Comparison of ENCODE assay signal across 8 cellular contexts in the genomic region with DNA sequence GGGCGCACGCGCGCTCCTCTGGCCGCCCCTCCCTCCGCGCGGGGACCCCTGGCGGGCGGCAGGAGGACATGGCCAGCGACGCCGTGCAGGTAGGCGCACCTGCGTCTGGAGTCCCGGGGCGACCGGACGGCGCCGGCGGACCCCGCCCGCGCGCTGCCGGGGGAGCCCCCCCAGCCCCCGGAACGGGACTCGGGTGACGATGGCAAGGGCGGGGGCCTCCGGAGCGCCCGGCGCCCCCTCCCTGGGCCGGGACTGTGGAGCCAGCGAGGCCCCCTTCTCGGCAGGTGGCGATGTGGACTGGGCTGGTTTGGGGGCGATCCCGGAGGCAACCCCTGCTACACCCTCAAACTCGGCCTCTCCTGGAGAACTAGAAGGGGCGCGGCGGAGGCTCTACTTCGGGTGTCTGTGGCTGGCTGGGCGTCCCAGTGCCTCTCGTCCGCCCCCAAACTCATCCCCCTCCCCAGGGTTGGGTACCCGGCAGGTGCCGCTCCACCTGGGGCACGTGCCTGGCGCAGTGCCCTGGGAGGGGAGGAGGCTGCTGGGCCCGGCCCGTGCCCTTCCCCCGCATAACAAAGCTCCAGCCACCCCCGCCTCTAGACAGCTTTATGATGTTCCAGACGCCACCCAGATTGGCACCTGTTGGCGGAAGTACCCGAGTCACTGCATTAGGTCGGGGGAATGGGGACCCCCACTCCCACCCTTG. TPM values are rescaled to one million over a fixed set of nuclear protein-coding genes. Genes with fewer than 3 reads are reported as not detected.
DNase-seq lines count a peak whose midpoint lies in the region; ATAC-seq and TF ChIP-seq lines count a peak whose summit lies in the region.

No MANE protein-coding gene starts in this region.

- BruUV-seq in HCT116 (replicated peaks; lab: Mats Ljungman, UMichigan), result no TSS peak

- H2AFZ ChIP-seq in ACC112 (ENCODE audit: low read length, unreplicated experiment), result peak overlapping the region; percentile 85
- no peak overlapping the region for H2AFZ ChIP-seq in HCT116 (ENCODE audit: low read depth, low read length, poor library complexity, severe bottlenecking)

- H3K9ac ChIP-seq in HCT116 (ENCODE audit: low read length), result peak overlapping the region; percentile 80

- H3K4me1 ChIP-seq in ACC112 (ENCODE audit: control insufficient read depth, insufficient read depth, low read length, unreplicated experiment), result peaks cover 9% of the 10 kb centered on the region
- H3K4me1 ChIP-seq in HCT116 (ENCODE audit: control insufficient read depth in 1 of 2, insufficient read depth in 2 of 2, low read length in 2 of 2), result peaks cover 21 to 41% of the 10 kb centered on the region in 2 experiments
- peaks cover 0 to 62% (median 38%) of the 10 kb centered on the region in 12 donors for H3K4me1 ChIP-seq in heart left ventricle
- H3K4me1 ChIP-seq in psoas muscle, result peaks cover 10% of the 10 kb centered on the region

- H3K36me3 ChIP-seq in ACC112 (ENCODE audit: insufficient read depth, low read length) (no peaks in the 10 kb centered on the region), HCT116 (ENCODE audit: control insufficient read depth in 1 of 2, insufficient read depth in 2 of 2, low read length in 2 of 2) (no peaks in the 10 kb centered on the region), heart left ventricle (peaks cover 0 to 19% (median 0%) of the 10 kb centered on the region in 9 donors), psoas muscle (ENCODE audit: insufficient read depth in 1 of 2, low read depth in 1 of 2) (peaks cover 0 to 6% of the 10 kb centered on the region in 2 donors)

- peak overlapping the region; percentile 99 for H3K4me2 ChIP-seq in HCT116 (ENCODE audit: low read length)

- H3K27me3 ChIP-seq in ACC112 (ENCODE audit: insufficient read depth, low read length) (no peaks in the 10 kb centered on the region), HCT116 (ENCODE audit: insufficient read depth, low read length) (no peaks in the 10 kb centered on the region), heart left ventricle (no peaks in the 10 kb centered on the region), psoas muscle (ENCODE audit: insufficient read depth in 3 of 3, low read length in 2 of 3) (no peaks in the 10 kb centered on the region)

- ATAC-seq in HCT116, result peak; percentile 43
- ATAC-seq in heart left ventricle, result peak; percentile 4 to 25 (median 12)
- peak; percentile 12 to 35 (median 24) for ATAC-seq in psoas muscle
- ATAC-seq in GM19397 (IDR thresholded peaks at IDR 0.05; ENCODE audit: unreplicated experiment), result no peak

- CTCF ChIA-PET in HCT116 (lab: Charles Lee), result no interaction called here

- no peak for DNase-seq in HCT116 (ENCODE audit: low read depth, low spot score)
- DNase-seq in NCI-H748 treated with DMSO at 0.1 percent for 48 hours (lab: John Stamatoyannopoulos, UW), result peak; percentile 8
- peak; percentile 51 for DNase-seq in activated naive CD4-positive, alpha-beta T cell treated with Interleukin-2 at 50 U/mL for 16 hours
- peak in 3 of 5 donors; percentile 38 to 69 (median 52) for DNase-seq in heart left ventricle
- DNase-seq in psoas muscle, result no peak
- DNase-seq in GM19240 (ENCODE audit: insufficient read length, low spot score), result no peak

- intact Hi-C loops in HCT116 (cut with micrococcal nuclease) (loop anchor here (10.0 kb wide), 1 partner anchor 51 kb away; no protein-coding TSS in a partner anchor), heart left ventricle (cut with DNase I) (loop anchor here in 4 of 10 donors (2.0 to 5.0 kb wide), 4 partner anchors 15 to 254 kb away; a partner anchor contains a TSS), psoas muscle (cut with DNase I) (no loop called here)

- H3K9me3 ChIP-seq in HCT116 (ENCODE audit: control insufficient read depth in 1 of 2, insufficient read depth in 1 of 2, low read depth in 1 of 2, low read length in 2 of 2) (no peaks in the 10 kb centered on the region), heart left ventricle (no peaks in the 10 kb centered on the region), psoas muscle (no peaks in the 10 kb centered on the region)

- TF ChIP-seq CTCF in HCT116 (IDR thresholded peaks at IDR 0.05 in 2 of 3, conservative IDR thresholded peaks at IDR 0.05 in 1 of 3; ENCODE audit: borderline replicate concordance in 1 of 3, insufficient read depth in 1 of 3, low read depth in 2 of 3, low read length in 2 of 3), result 0 out of 6 replicates have a peak, but pooled peaks of 1 of the 3 experiments have one; percentile 7
- TF ChIP-seq CTCF in heart left ventricle (IDR thresholded peaks at IDR 0.05), result peak in 3 of 12 donors; percentile 3 to 15 (median 6)
- peak; percentile 18 for TF ChIP-seq CTCF in psoas muscle (IDR thresholded peaks at IDR 0.05)

- H3K27ac ChIP-seq in ACC112 (ENCODE audit: low read depth, low read length) (no peak overlapping the region), HCT116 (ENCODE audit: low read depth, low read length) (peak overlapping the region; percentile 95), heart left ventricle (peak overlapping the region; percentile 74 to 98 (median 93)), psoas muscle (peak overlapping the region; percentile 59)

- POLR2A ChIA-PET in HCT116 (lab: Charles Lee), result interaction anchor here (0.6 to 1.3 kb wide), 2 partner anchors 70 to 80 kb away, joined by 4 read pairs; no protein-coding TSS in a partner anchor

- TF ChIP-seq POLR2A in HCT116 (IDR thresholded peaks at IDR 0.05; ENCODE audit: borderline replicate concordance, extremely low read depth, insufficient read depth, insufficient read length) (no peak), heart left ventricle (IDR thresholded peaks at IDR 0.05) (no peak)

- no peak for TF ChIP-seq RAD21 in HCT116 (IDR thresholded peaks at IDR 0.05; ENCODE audit: low read depth)

- H3K79me2 ChIP-seq in ACC112 (ENCODE audit: control insufficient read depth, insufficient read depth, low read length, unreplicated experiment), result peaks cover 27% of the 10 kb centered on the region
- H3K79me2 ChIP-seq in HCT116 (ENCODE audit: insufficient read depth, low read length), result peaks cover 45% of the 10 kb centered on the region

- peak overlapping the region; percentile 84 for H3K4me3 ChIP-seq in ACC112 (ENCODE audit: low read depth, low read length)
- H3K4me3 ChIP-seq in HCT116 (replicated peaks in 1 of 2; ENCODE audit: low read depth in 1 of 2, low read length in 2 of 2), result peak overlapping the region; percentile 75 to 79
- H3K4me3 ChIP-seq in heart left ventricle, result peak overlapping the region; percentile 72 to 98 (median 90)
- peak overlapping the region; percentile 91 for H3K4me3 ChIP-seq in psoas muscle

- H3K9me2 ChIP-seq in HCT116 (ENCODE audit: insufficient read depth), result no peaks in the 10 kb centered on the region

- no peaks in the 10 kb centered on the region for H4K20me1 ChIP-seq in HCT116 (ENCODE audit: insufficient read depth)

- RAD21 ChIA-PET in HCT116 (lab: Charles Lee; ENCODE audit: low non-redundant PET in 1 of 2, low total read pairs in 2 of 2, uncharacterized antibody in 2 of 2, unreplicated experiment in 2 of 2), result no interaction called here

- 0 to 1% (median 1%) methylated on average over 21 to 62 of the region's 62 CpGs; no CpG with 5 or more reads in 1 of the 4 donors for WGBS in heart left ventricle, 4 donors
- 1 to 2% (median 2%) methylated on average over 41 to 60 of the region's 62 CpGs for WGBS in psoas muscle, 3 donors

TF ChIP-seq in HCT116, 20 proteins besides CTCF, POLR2A, EP300 and RAD21 (continues in another document):
- TF ChIP-seq, protein P1, sequence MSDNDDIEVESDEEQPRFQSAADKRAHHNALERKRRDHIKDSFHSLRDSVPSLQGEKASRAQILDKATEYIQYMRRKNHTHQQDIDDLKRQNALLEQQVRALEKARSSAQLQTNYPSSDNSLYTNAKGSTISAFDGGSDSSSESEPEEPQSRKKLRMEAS (IDR thresholded peaks at IDR 0.05), result peak; percentile 68; the same call in 1 of the 2 replicates
- TF ChIP-seq EZH2 (IDR thresholded peaks at IDR 0.05) (no peak), EZH2phosphoT487 (IDR thresholded peaks at IDR 0.05; ENCODE audit: borderline replicate concordance) (no peak), FOSL1 (IDR thresholded peaks at IDR 0.05; ENCODE audit: low read depth) (no peak), SP1 (IDR thresholded peaks at IDR 0.05; ENCODE audit: low read depth) (no peak)

RNA-seq across cellular contexts. Expression of a gene that starts 0.5 kb away (rescaled TPM):
- total RNA-seq in HCT116 (2021; ENCODE audit: unreplicated experiment), result 248 TPM
- 238 and 241 TPM in 2 replicates for polyA plus RNA-seq in HCT116 (2012)
- total RNA-seq in heart left ventricle, result 100 to 1,000 TPM; 119 to 206 (median 136) TPM
- polyA plus RNA-seq in heart left ventricle, result 100 to 1,000 TPM; 109 to 126 TPM
- total RNA-seq in psoas muscle, result 100 to 1,000 TPM in 2 of 4 donors, 10 to 100 TPM in 2; 61.1 to 136 (median 102) TPM
- polyA plus RNA-seq in psoas muscle, result 10 to 100 TPM; 40.7 to 69.2 (median 62.9) TPM

RNA-seq across cellular contexts. Expression of a gene that starts 14.5 kb away (rescaled TPM):
- total RNA-seq in HCT116 (2021; ENCODE audit: unreplicated experiment), result 152 TPM
- polyA plus RNA-seq in HCT116 (2012), result 164 and 169 TPM in 2 replicates
- 10 to 100 TPM; 18.0 to 44.4 (median 30.2) TPM for total RNA-seq in heart left ventricle
- 100 to 1,000 TPM in 1 of 2 donors, 10 to 100 TPM in 1; 42.4 to 109 TPM for polyA plus RNA-seq in heart left ventricle
- total RNA-seq in psoas muscle, result 10 to 100 TPM; 14.8 to 32.4 (median 26.6) TPM
- 10 to 100 TPM; 38.7 to 93.0 (median 45.3) TPM for polyA plus RNA-seq in psoas muscle

RNA-seq across cellular contexts. Expression of a gene that starts 41.5 kb away (rescaled TPM):
- total RNA-seq in HCT116 (2021; ENCODE audit: unreplicated experiment) (1.1 TPM), heart left ventricle (under 1 TPM in 1 of 9 donors, not detected in 8; 0.35 TPM), psoas muscle (under 1 TPM in 2 of 4 donors, not detected in 2; 0.15 to 0.25 TPM)
- polyA plus RNA-seq in HCT116 (2012), result 0.47 and 0.55 TPM in 2 replicates
- polyA plus RNA-seq in heart left ventricle (under 1 TPM in 1 of 2 donors, not detected in 1; 0.15 TPM), psoas muscle (under 1 TPM; 0.05 to 0.10 (median 0.08) TPM)

RNA-seq across cellular contexts. Expression of a gene that starts 52.4 kb away (rescaled TPM):
- total RNA-seq in HCT116 (2021; ENCODE audit: unreplicated experiment), result 98.1 TPM
- polyA plus RNA-seq in HCT116 (2012), result 127 and 132 TPM in 2 replicates
- 10 to 100 TPM; 30.1 to 92.7 (median 45.8) TPM for total RNA-seq in heart left ventricle
- 10 to 100 TPM; 10.1 to 48.5 TPM for polyA plus RNA-seq in heart left ventricle
- 10 to 100 TPM; 20.8 to 57.6 (median 40.1) TPM for total RNA-seq in psoas muscle
- 10 to 100 TPM; 15.6 to 40.2 (median 28.5) TPM for polyA plus RNA-seq in psoas muscle

Comparison
In these comparisons a context has a peak if more than half of its experiments do, and no peak if none do; other contexts are left out.
1. DNase-seq: peak in NCI-H748 treated with DMSO at 0.1 percent for 48 hours (single experiment), activated naive CD4-positive, alpha-beta T cell treated with Interleukin-2 at 50 U/mL for 16 hours (single experiment) and heart left ventricle (3 of 5); none in HCT116 (single experiment), psoas muscle (0 of 2) and GM19240 (single experiment).
2. Peak in every context shown above with its lines, with median percentiles within 50 percentile points of each other: H3K4me3 ChIP-seq.